In the genomic region with DNA sequence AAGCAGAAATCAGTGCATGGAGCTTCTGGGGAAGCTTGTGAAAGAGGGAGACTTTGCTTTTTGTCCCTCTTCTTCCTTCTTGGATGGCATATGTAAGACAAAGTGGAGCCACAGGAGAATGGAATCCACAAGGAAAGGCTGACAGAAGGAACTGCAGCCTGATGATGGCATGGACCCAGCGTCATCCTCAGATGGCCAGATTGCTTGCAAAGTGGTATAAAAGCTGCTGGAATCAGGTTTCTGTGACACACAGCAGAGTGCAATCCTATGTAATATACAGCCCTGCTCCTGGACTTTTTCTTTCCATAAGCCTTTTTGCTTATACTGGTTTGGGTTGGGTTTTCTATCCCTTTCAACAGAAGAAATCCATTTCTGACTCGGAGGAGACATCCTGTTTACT, we compare ENCODE assay signal across 13 cellular contexts. TPM values are rescaled to one million over a fixed set of nuclear protein-coding genes. Genes with fewer than 3 reads are reported as not detected.
DNase-seq lines count a peak whose midpoint lies in the region; ATAC-seq and TF ChIP-seq lines count a peak whose summit lies in the region.
"Had no signal": no experiment of that assay in that cellular context is flagged by ENCODE, and none has a peak within 500 bp of the region (broad histone marks: within the 10 kb centered on the region; RNA-seq: fewer than 3 reads in every experiment).

No MANE protein-coding gene starts in this region.

- intact Hi-C loops in lower lobe of right lung (cut with DNase I): no loop called here

- H3K36me3 ChIP-seq in lower lobe of right lung: no peaks in the 10 kb centered on the region
- no peaks in the 10 kb centered on the region for H3K36me3 ChIP-seq in upper lobe of left lung
- no peaks in the 10 kb centered on the region for H3K36me3 ChIP-seq in WERI-Rb-1
- H3K36me3 ChIP-seq: colonic mucosa had no signal

- H3K4me3 ChIP-seq in lower lobe of right lung (no peak overlapping the region), upper lobe of left lung (no peak overlapping the region), WERI-Rb-1 (ENCODE audit: low read depth, low read length) (no peak overlapping the region)
- H3K4me3 ChIP-seq: colonic mucosa, mucosa of descending colon had no signal

- DNase-seq in HFFc6: peak; percentile 75
- DNase-seq in cerebellum (ENCODE audit: low spot score): peak; percentile 39
- DNase-seq in lower lobe of right lung: no peak
- DNase-seq in upper lobe of left lung: no peak
- DNase-seq in WERI-Rb-1: no peak
- no peak for DNase-seq in SIG-M5 (lab: John Stamatoyannopoulos, UW)
- DNase-seq: activated CD4-positive, CD25-positive, alpha-beta regulatory T cell; activated CD8-positive, alpha-beta memory T cell treated with anti-CD3 and anti-CD28 coated beads, Interleukin-2, amount 50 U/mL, for 48 hours; activated naive CD8-positive, alpha-beta T cell treated with anti-CD3 and anti-CD28 coated beads for 36 hours; colonic mucosa; mucosa of descending colon; stimulated activated naive CD4-positive, alpha-beta T cell had no signal

- peaks cover 53% of the 10 kb centered on the region for H3K4me1 Mint-ChIP-seq in HFFc6 (ENCODE audit: low read depth)

- peak overlapping the region; percentile 76 for H3K4me3 Mint-ChIP-seq in HFFc6
- H3K4me3 Mint-ChIP-seq: activated naive CD8-positive, alpha-beta T cell treated with anti-CD3 and anti-CD28 coated beads for 36 hours had no signal

- no peak for TF ChIP-seq CTCF in HFFc6 (IDR thresholded peaks at IDR 0.05)
- TF ChIP-seq CTCF in lower lobe of right lung (IDR thresholded peaks at IDR 0.05): no peak
- TF ChIP-seq CTCF in upper lobe of left lung (IDR thresholded peaks at IDR 0.05): no peak
- TF ChIP-seq CTCF in WERI-Rb-1 (IDR thresholded peaks at IDR 0.05; ENCODE audit: low read depth, low read length): no peak

- no peaks in the 10 kb centered on the region for H3K9me3 ChIP-seq in lower lobe of right lung
- no peaks in the 10 kb centered on the region for H3K9me3 ChIP-seq in upper lobe of left lung
- H3K9me3 ChIP-seq in WERI-Rb-1 (ENCODE audit: severe bottlenecking): no peaks in the 10 kb centered on the region
- H3K9me3 ChIP-seq: colonic mucosa, mucosa of descending colon had no signal

- ATAC-seq in lower lobe of right lung (no peak), upper lobe of left lung (ENCODE audit: low FRiP score in 2 of 2) (peak in 1 of 2 donors; percentile 8), HG03280 (IDR thresholded peaks at IDR 0.05; ENCODE audit: unreplicated experiment) (no peak)

- TF ChIP-seq EP300 in upper lobe of left lung (IDR thresholded peaks at IDR 0.05): no peak

- H3K27me3 ChIP-seq in lower lobe of right lung (ENCODE audit: low read depth) (no peaks in the 10 kb centered on the region), upper lobe of left lung (no peaks in the 10 kb centered on the region), WERI-Rb-1 (ENCODE audit: insufficient read depth, low read depth, severe bottlenecking) (no peaks in the 10 kb centered on the region)
- H3K27me3 ChIP-seq: colonic mucosa had no signal

- H3K9me3 Mint-ChIP-seq in HFFc6: no peaks in the 10 kb centered on the region
- H3K9me3 Mint-ChIP-seq: activated naive CD8-positive, alpha-beta T cell treated with anti-CD3 and anti-CD28 coated beads for 36 hours had no signal

- 63 to 80% methylated on average over 2 of the region's 2 CpGs for WGBS in upper lobe of left lung, 2 donors

- TF ChIP-seq POLR2A in upper lobe of left lung (IDR thresholded peaks at IDR 0.05): no peak

- peak overlapping the region; percentile 93 for H3K27ac Mint-ChIP-seq in HFFc6
- H3K27ac Mint-ChIP-seq: activated naive CD8-positive, alpha-beta T cell treated with anti-CD3 and anti-CD28 coated beads for 36 hours had no signal

- H3K27ac ChIP-seq in lower lobe of right lung: peak overlapping the region; percentile 22
- peak overlapping the region in 3 of 4 donors; percentile 35 to 71 (median 45) for H3K27ac ChIP-seq in upper lobe of left lung
- H3K27ac ChIP-seq in WERI-Rb-1: no peak overlapping the region
- H3K27ac ChIP-seq: colonic mucosa had no signal

- no peaks in the 10 kb centered on the region for H3K36me3 Mint-ChIP-seq in HFFc6 (ENCODE audit: low read depth)

- H3K27me3 Mint-ChIP-seq in HFFc6 (ENCODE audit: insufficient read depth): no peaks in the 10 kb centered on the region; the same call in 1 of the 2 replicates
- H3K27me3 Mint-ChIP-seq: activated naive CD8-positive, alpha-beta T cell treated with anti-CD3 and anti-CD28 coated beads for 36 hours had no signal

- peaks cover 44% of the 10 kb centered on the region for H3K4me1 ChIP-seq in lower lobe of right lung
- H3K4me1 ChIP-seq in upper lobe of left lung: peaks cover 8 to 22% (median 19%) of the 10 kb centered on the region in 4 donors
- H3K4me1 ChIP-seq: colonic mucosa had no signal

RNA-seq across cellular contexts. Expression of gene SPARC, which starts 31.5 kb away (rescaled TPM):
- total RNA-seq in HFFc6 (2021; fragmentation: NEBNext Ultra II Directional; extraction: Animal tissue kit (Norgen Biotek cat#: 25700)): 1,000 to 10,000 TPM; 3,729 to 5,836 (median 4,094) TPM
- total RNA-seq in cerebellum (148 TPM), lower lobe of right lung (904 TPM), upper lobe of left lung (1,000 to 10,000 TPM in 1 of 6 donors, 100 to 1,000 TPM in 5; 234 to 1,553 (median 581) TPM)

RNA-seq across cellular contexts. Expression of gene ATOX1, which starts 40.3 kb away (rescaled TPM):
- total RNA-seq in HFFc6 (2021; fragmentation: NEBNext Ultra II Directional; extraction: Animal tissue kit (Norgen Biotek cat#: 25700)): 100 to 1,000 TPM; 148 to 185 (median 155) TPM
- total RNA-seq in cerebellum: 24.4 TPM
- total RNA-seq in lower lobe of right lung: 68.2 TPM
- total RNA-seq in upper lobe of left lung: 10 to 100 TPM; 57.6 to 87.0 (median 66.9) TPM

RNA-seq across cellular contexts. Expression of gene G3BP1, which starts 53.6 kb away (rescaled TPM):
- total RNA-seq in HFFc6 (2021; fragmentation: NEBNext Ultra II Directional; extraction: Animal tissue kit (Norgen Biotek cat#: 25700)): 100 to 1,000 TPM; 242 to 284 (median 245) TPM
- total RNA-seq in cerebellum: 84.3 TPM
- total RNA-seq in lower lobe of right lung: 148 TPM
- total RNA-seq in upper lobe of left lung: 100 to 1,000 TPM in 2 of 6 donors, 10 to 100 TPM in 4; 40.9 to 169 (median 81.6) TPM

Comparison
In these comparisons a context has a peak if more than half of its experiments do, and no peak if none do; other contexts are left out.
1. DNase-seq: peak in HFFc6 (single experiment) and cerebellum (single experiment); none in lower lobe of right lung (single experiment), upper lobe of left lung (0 of 2), WERI-Rb-1 (single experiment) and SIG-M5 (single experiment).